In the genomic region with DNA sequence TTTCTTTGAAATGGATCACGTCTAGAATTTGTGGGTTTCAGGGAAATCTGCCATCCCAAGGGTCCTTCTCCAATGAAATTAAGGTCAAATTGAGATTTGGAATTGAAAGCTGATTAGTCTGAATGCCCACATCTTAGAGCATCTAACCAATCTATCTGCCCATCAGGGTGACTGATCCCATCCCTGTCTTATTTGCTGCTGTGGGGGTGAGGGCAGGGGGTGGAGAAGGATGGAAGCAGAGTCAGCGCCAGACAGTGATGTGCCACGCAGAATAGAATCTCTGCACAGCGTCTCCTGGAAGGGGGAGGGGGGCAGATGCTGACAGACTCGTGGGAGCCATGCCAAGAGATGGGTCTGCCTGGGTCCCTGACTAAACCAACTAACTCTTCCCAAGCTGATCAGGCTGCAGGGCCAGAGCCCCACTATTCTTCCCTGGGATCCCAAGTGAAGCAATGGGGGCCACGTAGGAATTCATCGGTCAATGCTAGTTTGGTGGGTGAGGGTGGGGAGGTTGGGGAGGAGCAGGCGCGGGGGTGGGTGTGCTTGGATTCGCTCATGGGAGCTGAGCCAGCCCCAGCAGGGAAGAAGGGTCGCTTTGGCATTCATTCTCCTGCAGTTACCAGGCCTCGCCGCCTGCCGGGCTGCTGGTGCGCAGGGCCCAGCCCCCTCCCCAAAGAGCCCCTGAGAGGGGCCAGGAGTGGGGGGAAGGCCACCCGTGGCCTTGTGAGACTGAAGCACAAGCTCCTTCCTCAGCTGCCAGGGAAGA, we compare ENCODE assay signal across 9 cellular contexts. TPM values are rescaled to one million over a fixed set of nuclear protein-coding genes. Genes with fewer than 3 reads are reported as not detected.
DNase-seq lines count a peak whose midpoint lies in the region; ATAC-seq and TF ChIP-seq lines count a peak whose summit lies in the region.
"Had no signal": no experiment of that assay in that cellular context is flagged by ENCODE, and none has a peak within 500 bp of the region (broad histone marks: within the 10 kb centered on the region; RNA-seq: fewer than 3 reads in every experiment).

No MANE protein-coding gene starts in this region.

- H3K4me3 Mint-ChIP-seq in dendritic cell treated with granulocyte-macrophage colony-stimulating factor and Interleukin-4, amounts not matched to agents 40 ng/mL and 50 ng/mL, for 4 days, result peak overlapping the region; percentile 15

- no peak for TF ChIP-seq CTCF in parathyroid adenoma (IDR thresholded peaks at IDR 0.05)

- DNase-seq in GM23248 (peak; percentile 45), NCI-H345 treated with DMSO at 0.1 percent for 48 hours (lab: John Stamatoyannopoulos, UW; ENCODE audit: unreplicated experiment) (peak; percentile 69), GM19238 (ENCODE audit: insufficient read length, low spot score) (no peak), occipital lobe (lab: John Stamatoyannopoulos, UW) (no peak)

- H3K36me3 ChIP-seq in GM23248 (ENCODE audit: low read depth) (no peaks in the 10 kb centered on the region), parathyroid adenoma (ENCODE audit: control insufficient read depth, insufficient read depth, low read length) (no peaks in the 10 kb centered on the region)

- peak overlapping the region; percentile 83 for H3K27ac Mint-ChIP-seq in dendritic cell treated with granulocyte-macrophage colony-stimulating factor and Interleukin-4, amounts not matched to agents 40 ng/mL and 50 ng/mL, for 4 days

- H3K27me3 ChIP-seq in GM23248 (replicated peaks; ENCODE audit: insufficient read depth) (no peaks in the 10 kb centered on the region), parathyroid adenoma (ENCODE audit: control insufficient read depth, insufficient read depth, low read length) (no peaks in the 10 kb centered on the region)

- H3K9me3 Mint-ChIP-seq in dendritic cell treated with granulocyte-macrophage colony-stimulating factor and Interleukin-4, amounts not matched to agents 40 ng/mL and 50 ng/mL, for 4 days, result no peaks in the 10 kb centered on the region

- H3K9me2 ChIP-seq in GM23248 (ENCODE audit: insufficient read depth), result no peaks in the 10 kb centered on the region

- H3F3A ChIP-seq in GM23248 (ENCODE audit: insufficient read depth), result peaks cover 19% of the 10 kb centered on the region

- H2AFZ ChIP-seq in GM23248 (peak overlapping the region; percentile 97), parathyroid adenoma (peak overlapping the region; percentile 82)

- intact Hi-C loops in dendritic cell treated with granulocyte-macrophage colony-stimulating factor and Interleukin-4, amounts not matched to agents 40 ng/mL and 50 ng/mL, for 4 days (cut with micrococcal nuclease), result no loop called here

- H3K9me3 ChIP-seq in GM23248 (ENCODE audit: low read depth) (no peaks in the 10 kb centered on the region), parathyroid adenoma (ENCODE audit: control insufficient read depth, low read length) (no peaks in the 10 kb centered on the region)

- H4K20me1 ChIP-seq in GM23248 (ENCODE audit: insufficient read depth), result no peaks in the 10 kb centered on the region

- no peaks in the 10 kb centered on the region for H3K27me3 Mint-ChIP-seq in dendritic cell treated with granulocyte-macrophage colony-stimulating factor and Interleukin-4, amounts not matched to agents 40 ng/mL and 50 ng/mL, for 4 days

- H3K4me3 ChIP-seq in GM23248 (no peak overlapping the region; the same call in 1 of the 2 replicates), parathyroid adenoma (ENCODE audit: low read depth, low read length) (peak overlapping the region; percentile 2)

- H3K4me2 ChIP-seq in GM23248 (ENCODE audit: unreplicated experiment), result peak overlapping the region; percentile 43
- peak overlapping the region; percentile 46 for H3K4me2 ChIP-seq in parathyroid adenoma (ENCODE audit: low read length)

- peaks cover 45% of the 10 kb centered on the region for H3K4me1 ChIP-seq in GM23248 (ENCODE audit: insufficient read depth)
- peaks cover 32% of the 10 kb centered on the region for H3K4me1 ChIP-seq in parathyroid adenoma

- ATAC-seq in HG03097 (IDR thresholded peaks at IDR 0.05; ENCODE audit: low FRiP score, unreplicated experiment), result no peak
- ATAC-seq in HG03354 (IDR thresholded peaks at IDR 0.05; ENCODE audit: poor library complexity, severe bottlenecking, unreplicated experiment), result no peak

- 49 to 57% methylated on average over 10 to 16 of the region's 16 CpGs for WGBS in GM23248 (ENCODE audit: low coverage in 1 of 2, low lambda C conversion rate in 2 of 2, missing lambda C conversion rate in 2 of 2), 2 experiments

- H3K79me2 ChIP-seq in GM23248 (ENCODE audit: insufficient read depth), result no peaks in the 10 kb centered on the region
- no peaks in the 10 kb centered on the region for H3K79me2 ChIP-seq in parathyroid adenoma

- no peaks in the 10 kb centered on the region for H3K36me3 Mint-ChIP-seq in dendritic cell treated with granulocyte-macrophage colony-stimulating factor and Interleukin-4, amounts not matched to agents 40 ng/mL and 50 ng/mL, for 4 days (ENCODE audit: low read depth)

- peak overlapping the region; percentile 96 for H3K27ac ChIP-seq in GM23248
- peak overlapping the region; percentile 93 for H3K27ac ChIP-seq in parathyroid adenoma

- in situ Hi-C loops in GM23248 (cut with MboI), result no loop called here

- H3K9ac ChIP-seq in GM23248 (peak overlapping the region; percentile 77), parathyroid adenoma (no peak overlapping the region)

- H3K4me1 Mint-ChIP-seq in dendritic cell treated with granulocyte-macrophage colony-stimulating factor and Interleukin-4, amounts not matched to agents 40 ng/mL and 50 ng/mL, for 4 days (ENCODE audit: low read depth), result peaks cover 74% of the 10 kb centered on the region

RNA-seq across cellular contexts. Expression of a gene that starts 32.2 kb away (rescaled TPM):
- total RNA-seq in GM23248 (2014; rRNA removed; shearing (Covaris generic)), result 61.7 and 80.8 TPM in 2 replicates
- 81.6 and 92.2 TPM in 2 replicates for polyA plus RNA-seq in GM23248 (2016; fragmentation: Nextera tagmentation; extraction: Ambion mirVana)
- total RNA-seq in occipital lobe, result 61.6 TPM

RNA-seq across cellular contexts. Expression of a gene that starts 34.5 kb away (rescaled TPM):
- total RNA-seq in GM23248 (2014; rRNA removed; shearing (Covaris generic)), result 148 and 179 TPM in 2 replicates
- polyA plus RNA-seq in GM23248 (2016; fragmentation: Nextera tagmentation; extraction: Ambion mirVana), result 399 and 401 TPM in 2 replicates
- total RNA-seq in occipital lobe, result 1.7 TPM

RNA-seq across cellular contexts. Expression of a gene that starts 45.1 kb away (rescaled TPM):
- 65.6 and 66.4 TPM in 2 replicates for total RNA-seq in GM23248 (2014; rRNA removed; shearing (Covaris generic))
- 28.0 and 31.4 TPM in 2 replicates for polyA plus RNA-seq in GM23248 (2016; fragmentation: Nextera tagmentation; extraction: Ambion mirVana)
- total RNA-seq in occipital lobe, result 28.5 TPM

RNA-seq across cellular contexts. Expression of a gene that starts 45.4 kb away (rescaled TPM):
- total RNA-seq in GM23248 (2014; rRNA removed; shearing (Covaris generic)), result not detected in 2 replicates
- 0.16 TPM in 1 of 2 replicates, not detected in the other for polyA plus RNA-seq in GM23248 (2016; fragmentation: Nextera tagmentation; extraction: Ambion mirVana)
- not detected for total RNA-seq in occipital lobe
- total RNA-seq: myocyte had no signal

Comparison
In these comparisons a context has a peak if more than half of its experiments do, and no peak if none do; other contexts are left out.
1. DNase-seq: peak in GM23248 (single experiment) and NCI-H345 treated with DMSO at 0.1 percent for 48 hours (single experiment); none in GM19238 (single experiment) and occipital lobe (single experiment).
2. RNA of a gene that starts 34.5 kb away (total RNA-seq): 148 to 179 TPM in GM23248; 1.7 TPM in occipital lobe (single experiment); every median in the first group is over 10 times any median in the second.